Comparison of ENCODE assay signal across 1 cellular context in the genomic region with DNA sequence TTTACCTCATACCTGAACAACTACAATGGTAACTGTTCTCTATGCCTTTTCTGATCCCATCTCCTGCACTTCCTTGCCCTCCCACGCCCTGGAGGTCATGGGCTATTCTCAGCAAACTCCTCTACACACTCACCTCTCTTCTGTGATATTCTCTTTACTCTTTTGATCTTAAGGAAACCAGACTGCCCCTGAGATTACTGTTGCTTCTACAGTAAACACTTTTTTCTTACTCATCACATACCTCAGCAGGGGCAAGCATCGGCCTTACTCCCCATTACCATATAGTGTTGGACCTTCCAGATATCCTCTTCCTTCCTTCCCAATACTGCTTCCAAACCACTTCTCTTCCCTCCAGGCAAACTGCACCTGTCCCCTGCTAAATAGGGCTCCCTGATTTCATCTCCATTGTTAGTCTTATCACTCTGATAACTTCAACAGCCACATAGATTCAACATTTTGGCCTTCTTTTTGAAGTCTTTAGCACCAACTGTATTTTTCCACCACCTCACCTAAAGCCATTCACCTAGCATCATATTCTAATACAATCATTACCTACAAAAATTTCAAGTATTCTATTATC.
TF ChIP-seq lines count a peak whose summit lies in the region.

No MANE protein-coding gene starts in this region.

TF ChIP-seq in WTC11, 78 proteins besides CTCF, POLR2A, EP300 and RAD21 (continued from another document):
- TF ChIP-seq PRDM15 (CRISPR knock-in tag; IDR thresholded peaks at IDR 0.05) (no peak), ZNF416 (CRISPR knock-in tag; IDR thresholded peaks at IDR 0.05) (no peak), JAZF1 (CRISPR knock-in tag; IDR thresholded peaks at IDR 0.05) (no peak), RORB (CRISPR knock-in tag; IDR thresholded peaks at IDR 0.05) (no peak), NR1H2 (CRISPR knock-in tag; IDR thresholded peaks at IDR 0.05) (no peak), ESRRA (CRISPR knock-in tag; IDR thresholded peaks at IDR 0.05; ENCODE audit: borderline replicate concordance) (no peak), E2F1 (CRISPR knock-in tag; IDR thresholded peaks at IDR 0.05) (no peak), ZSCAN18 (CRISPR knock-in tag; IDR thresholded peaks at IDR 0.05) (no peak), ZNF219 (CRISPR knock-in tag; IDR thresholded peaks at IDR 0.05; ENCODE audit: borderline replicate concordance) (no peak)
- TF ChIP-seq, protein P1, sequence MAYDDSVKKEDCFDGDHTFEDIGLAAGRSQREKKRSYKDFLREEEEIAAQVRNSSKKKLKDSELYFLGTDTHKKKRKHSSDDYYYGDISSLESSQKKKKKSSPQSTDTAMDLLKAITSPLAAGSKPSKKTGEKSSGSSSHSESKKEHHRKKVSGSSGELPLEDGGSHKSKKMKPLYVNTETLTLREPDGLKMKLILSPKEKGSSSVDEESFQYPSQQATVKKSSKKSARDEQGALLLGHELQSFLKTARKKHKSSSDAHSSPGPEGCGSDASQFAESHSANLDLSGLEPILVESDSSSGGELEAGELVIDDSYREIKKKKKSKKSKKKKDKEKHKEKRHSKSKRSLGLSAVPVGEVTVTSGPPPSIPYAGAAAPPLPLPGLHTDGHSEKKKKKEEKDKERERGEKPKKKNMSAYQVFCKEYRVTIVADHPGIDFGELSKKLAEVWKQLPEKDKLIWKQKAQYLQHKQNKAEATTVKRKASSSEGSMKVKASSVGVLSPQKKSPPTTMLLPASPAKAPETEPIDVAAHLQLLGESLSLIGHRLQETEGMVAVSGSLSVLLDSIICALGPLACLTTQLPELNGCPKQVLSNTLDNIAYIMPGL (CRISPR knock-in tag; IDR thresholded peaks at IDR 0.05): no peak
- TF ChIP-seq, protein P2, sequence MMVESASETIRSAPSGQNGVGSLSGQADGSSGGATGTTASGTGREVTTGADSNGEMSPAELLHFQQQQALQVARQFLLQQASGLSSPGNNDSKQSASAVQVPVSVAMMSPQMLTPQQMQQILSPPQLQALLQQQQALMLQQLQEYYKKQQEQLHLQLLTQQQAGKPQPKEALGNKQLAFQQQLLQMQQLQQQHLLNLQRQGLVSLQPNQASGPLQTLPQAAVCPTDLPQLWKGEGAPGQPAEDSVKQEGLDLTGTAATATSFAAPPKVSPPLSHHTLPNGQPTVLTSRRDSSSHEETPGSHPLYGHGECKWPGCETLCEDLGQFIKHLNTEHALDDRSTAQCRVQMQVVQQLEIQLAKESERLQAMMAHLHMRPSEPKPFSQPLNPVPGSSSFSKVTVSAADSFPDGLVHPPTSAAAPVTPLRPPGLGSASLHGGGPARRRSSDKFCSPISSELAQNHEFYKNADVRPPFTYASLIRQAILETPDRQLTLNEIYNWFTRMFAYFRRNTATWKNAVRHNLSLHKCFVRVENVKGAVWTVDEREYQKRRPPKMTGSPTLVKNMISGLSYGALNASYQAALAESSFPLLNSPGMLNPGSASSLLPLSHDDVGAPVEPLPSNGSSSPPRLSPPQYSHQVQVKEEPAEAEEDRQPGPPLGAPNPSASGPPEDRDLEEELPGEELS (CRISPR knock-in tag; IDR thresholded peaks at IDR 0.05): no peak
TF ChIP-seq in WTC11: peak in this region for 0.
